21 cellular contexts compared by ENCODE assay signal in genomic region chr21:27292851-27293638, GRCh38.
"Had no signal": no experiment of that assay in that cellular context is flagged by ENCODE, and none has a peak within 500 bp of the region (broad histone marks: within the 10 kb centered on the region; RNA-seq: fewer than 3 reads in every experiment).

No MANE protein-coding gene starts in this region.

- H3K27me3 ChIP-seq: dorsolateral prefrontal cortex, esophagus muscularis mucosa, gastrocnemius medialis, heart right ventricle, left lung had no signal

- H3K27ac ChIP-seq: coronary artery, dorsolateral prefrontal cortex, esophagus muscularis mucosa, gastrocnemius medialis, heart right ventricle, left lung, lower lobe of right lung had no signal

- H3K4me1 ChIP-seq: gastrocnemius medialis, left lung, lower lobe of right lung had no signal

- H3K36me3 ChIP-seq: esophagus muscularis mucosa, gastrocnemius medialis, heart right ventricle, left lung, lower lobe of right lung had no signal

- H3K4me3 ChIP-seq: coronary artery, dorsolateral prefrontal cortex, esophagus muscularis mucosa, gastrocnemius medialis, heart right ventricle, left lung, lower lobe of right lung, mucosa of descending colon had no signal

- H3K27ac Mint-ChIP-seq: naive B cell had no signal

- H3K4me1 Mint-ChIP-seq: naive B cell had no signal

- H3K36me3 Mint-ChIP-seq: naive B cell had no signal

- H3K27me3 Mint-ChIP-seq: naive B cell had no signal

- H3K4me3 Mint-ChIP-seq: mesothelial cell of epicardium, naive B cell had no signal

- ATAC-seq: gastrocnemius medialis, heart right ventricle, left cardiac atrium, left lung, left ventricle myocardium superior, lower lobe of right lung had no signal

- DNase-seq: dermis blood vessel endothelial cell; dorsolateral prefrontal cortex; effector CD4-positive, alpha-beta T cell; effector memory CD4-positive, alpha-beta T cell; foreskin fibroblast; foreskin melanocyte; gastrocnemius medialis; glutamatergic neuron; head of caudate nucleus; heart right ventricle; hippocampal formation; left cardiac atrium; left lung; left ventricle myocardium superior; lower lobe of right lung; mesenchymal stem cell; mucosa of descending colon; naive B cell had no signal

- H3K9me3 ChIP-seq: gastrocnemius medialis, lower lobe of right lung, mucosa of descending colon had no signal
